In the genomic region with DNA sequence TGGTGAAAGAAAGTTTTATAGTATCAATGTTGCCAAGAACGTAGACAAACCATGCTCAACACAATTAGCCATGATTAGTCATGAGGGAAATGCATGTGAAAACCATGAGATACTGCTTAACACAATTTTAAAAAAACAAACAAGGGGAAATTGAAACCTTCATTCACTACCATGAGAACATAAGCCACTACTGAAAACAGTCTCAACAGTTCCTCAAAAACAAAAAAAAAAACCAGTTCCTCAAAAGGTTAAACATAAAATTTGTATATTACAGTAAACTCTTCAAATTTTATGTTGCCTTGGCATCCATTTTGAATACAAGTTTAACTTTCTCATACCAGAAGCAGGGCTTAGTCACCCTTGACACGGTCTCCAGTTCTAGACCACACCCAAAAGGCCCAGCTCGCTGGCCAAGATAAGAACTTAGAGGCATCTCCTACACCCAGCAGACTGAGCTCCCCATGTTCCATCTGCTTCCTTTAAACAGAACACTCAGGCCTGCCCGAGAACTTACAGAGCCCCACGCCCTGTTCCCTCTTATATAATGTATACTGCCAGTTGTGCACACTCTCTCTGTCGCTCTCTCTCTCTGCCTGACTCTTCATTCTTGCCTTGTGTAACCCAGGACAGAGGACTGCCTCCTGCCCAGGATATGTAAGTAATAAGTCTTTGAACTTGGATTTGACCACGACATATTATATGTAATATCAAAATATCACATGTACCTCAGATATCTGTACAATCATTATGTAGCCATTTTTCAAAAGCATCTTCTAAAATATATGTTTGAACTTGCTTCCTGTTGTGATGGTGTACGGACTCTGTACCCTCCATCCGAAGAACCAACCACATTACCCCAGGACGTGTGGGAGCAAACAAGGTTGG, we compare ENCODE assay signal across 8 cellular contexts.
DNase-seq lines count a peak whose midpoint lies in the region; ATAC-seq and TF ChIP-seq lines count a peak whose summit lies in the region.

No MANE protein-coding gene starts in this region.

- peaks cover 100% of the 10 kb centered on the region for H3K79me2 ChIP-seq in MM.1S (ENCODE audit: low read length)

- no peaks in the 10 kb centered on the region for H3K27me3 ChIP-seq in CD8-positive, alpha-beta memory T cell (ENCODE audit: insufficient read depth, low read length, poor library complexity, severe bottlenecking)
- H3K27me3 ChIP-seq in esophagus (ENCODE audit: control insufficient read depth in 1 of 2, insufficient read depth in 2 of 2, low read length in 2 of 2), result no peaks in the 10 kb centered on the region
- H3K27me3 ChIP-seq in MM.1S (replicated peaks; ENCODE audit: insufficient read depth, low read length), result no peaks in the 10 kb centered on the region

- H3K4me1 Mint-ChIP-seq in CD8-positive, alpha-beta memory T cell, result peaks cover 80 to 98% (median 96%) of the 10 kb centered on the region in 3 donors
- peaks cover 92% of the 10 kb centered on the region for H3K4me1 Mint-ChIP-seq in activated CD4-positive, alpha-beta T cell treated with anti-CD3 and anti-CD28 coated beads, Interleukin-2, amount 10 ng/mL, durations not matched to agents 7 days and 5 days

- WGBS in esophagus, 2 donors, result 48 to 52% methylated on average over 10 of the region's 10 CpGs

- POLR2A ChIA-PET in CD8-positive, alpha-beta memory T cell (lab: Charles Lee), result no interaction called here
- POLR2A ChIA-PET in activated CD4-positive, alpha-beta T cell treated with anti-CD3 and anti-CD28 coated beads, Interleukin-2, amount 10 ng/mL, durations not matched to agents 7 days and 5 days (lab: Charles Lee), result interaction anchor here (0.5 kb wide), 1 partner anchor 112 kb away, joined by 3 read pairs; no protein-coding TSS in a partner anchor

- no peaks in the 10 kb centered on the region for H3K9me3 ChIP-seq in CD8-positive, alpha-beta memory T cell (ENCODE audit: low read length)
- H3K9me3 ChIP-seq in esophagus (ENCODE audit: control insufficient read depth in 2 of 2, insufficient read depth in 1 of 2, low read depth in 1 of 2, low read length in 1 of 2) (no peaks in the 10 kb centered on the region), MM.1S (replicated peaks; ENCODE audit: insufficient read depth, low read length) (no peaks in the 10 kb centered on the region)

- peaks cover 66% of the 10 kb centered on the region for H3K4me1 ChIP-seq in CD8-positive, alpha-beta memory T cell (ENCODE audit: insufficient read depth, low read length)
- H3K4me1 ChIP-seq in esophagus (ENCODE audit: control insufficient read depth in 2 of 2, insufficient read depth in 2 of 2, low read length in 1 of 2), result peaks cover 5 to 26% of the 10 kb centered on the region in 2 donors
- H3K4me1 ChIP-seq in MM.1S (ENCODE audit: low read length), result peaks cover 25% of the 10 kb centered on the region

- ATAC-seq in GM21528 (IDR thresholded peaks at IDR 0.05; ENCODE audit: low FRiP score, unreplicated experiment), result peak; percentile 52

- H3K4me2 ChIP-seq in MM.1S (ENCODE audit: low read depth, low read length), result no peak overlapping the region

- no peak overlapping the region for H3K4me3 ChIP-seq in CD8-positive, alpha-beta memory T cell (ENCODE audit: low read length)
- H3K4me3 ChIP-seq in esophagus (ENCODE audit: low read depth in 1 of 2, low read length in 2 of 2), result no peak overlapping the region
- H3K4me3 ChIP-seq in MM.1S (ENCODE audit: low read length), result no peak overlapping the region

- H3K4me3 Mint-ChIP-seq in CD8-positive, alpha-beta memory T cell, result peak overlapping the region in 5 of 7 donors; percentile 0 to 63 (median 37)
- no peak overlapping the region for H3K4me3 Mint-ChIP-seq in activated CD4-positive, alpha-beta T cell treated with anti-CD3 and anti-CD28 coated beads, Interleukin-2, amount 10 ng/mL, durations not matched to agents 7 days and 5 days

- H3K36me3 ChIP-seq in CD8-positive, alpha-beta memory T cell (ENCODE audit: insufficient read depth, low read length), result no peaks in the 10 kb centered on the region
- H3K36me3 ChIP-seq in esophagus (ENCODE audit: control insufficient read depth in 2 of 2, insufficient read depth in 2 of 2, low read length in 1 of 2) (peaks cover 2 to 9% of the 10 kb centered on the region in 2 donors), MM.1S (replicated peaks; ENCODE audit: insufficient read depth, low read length) (no peaks in the 10 kb centered on the region)

- CTCF ChIA-PET in CD8-positive, alpha-beta memory T cell (lab: Charles Lee), result interaction anchor here (1.0 kb wide), 1 partner anchor 64 kb away, joined by 3 read pairs; no protein-coding TSS in a partner anchor
- CTCF ChIA-PET in activated CD4-positive, alpha-beta T cell treated with anti-CD3 and anti-CD28 coated beads, Interleukin-2, amount 10 ng/mL, durations not matched to agents 7 days and 5 days (lab: Charles Lee), result interaction anchor here (0.6 to 1.9 kb wide), 9 partner anchors 11 to 144 kb away, joined by 3 to 5 read pairs (median 3); no protein-coding TSS in a partner anchor

- H3K27ac Mint-ChIP-seq in CD8-positive, alpha-beta memory T cell, result peak overlapping the region; percentile 15 to 94 (median 72)
- H3K27ac Mint-ChIP-seq in activated CD4-positive, alpha-beta T cell treated with anti-CD3 and anti-CD28 coated beads, Interleukin-2, amount 10 ng/mL, durations not matched to agents 7 days and 5 days, result peak overlapping the region; percentile 78

- H3K27me3 Mint-ChIP-seq in CD8-positive, alpha-beta memory T cell, result no peaks in the 10 kb centered on the region
- H3K27me3 Mint-ChIP-seq in activated CD4-positive, alpha-beta T cell treated with anti-CD3 and anti-CD28 coated beads, Interleukin-2, amount 10 ng/mL, durations not matched to agents 7 days and 5 days, result no peaks in the 10 kb centered on the region

- peak overlapping the region; percentile 19 for H3K27ac ChIP-seq in CD8-positive, alpha-beta memory T cell (ENCODE audit: low read depth, low read length)
- H3K27ac ChIP-seq in esophagus (ENCODE audit: low read depth in 2 of 2, low read length in 1 of 2) (peak overlapping the region; percentile 57 to 75), MM.1S (ENCODE audit: low read length) (no peak overlapping the region)

- no peak overlapping the region for H3K9ac ChIP-seq in MM.1S (ENCODE audit: low read length)

- H3K9me2 ChIP-seq in MM.1S (replicated peaks; ENCODE audit: insufficient read depth, low read length), result no peaks in the 10 kb centered on the region

- no peaks in the 10 kb centered on the region for H3K9me3 Mint-ChIP-seq in CD8-positive, alpha-beta memory T cell
- no peaks in the 10 kb centered on the region for H3K9me3 Mint-ChIP-seq in activated CD4-positive, alpha-beta T cell treated with anti-CD3 and anti-CD28 coated beads, Interleukin-2, amount 10 ng/mL, durations not matched to agents 7 days and 5 days

- H3F3A ChIP-seq in MM.1S (ENCODE audit: insufficient read depth, low read length), result no peaks in the 10 kb centered on the region

- no peak for TF ChIP-seq CTCF in MM.1S (IDR thresholded peaks at IDR 0.05; ENCODE audit: low read length)

- H2AFZ ChIP-seq in MM.1S (ENCODE audit: low read length), result no peak overlapping the region

- H4K20me1 ChIP-seq in MM.1S (ENCODE audit: insufficient read depth, low read length), result peaks cover 46% of the 10 kb centered on the region

- peaks cover 0 to 52% (median 8%) of the 10 kb centered on the region in 3 donors for H3K36me3 Mint-ChIP-seq in CD8-positive, alpha-beta memory T cell
- peaks cover 39% of the 10 kb centered on the region for H3K36me3 Mint-ChIP-seq in activated CD4-positive, alpha-beta T cell treated with anti-CD3 and anti-CD28 coated beads, Interleukin-2, amount 10 ng/mL, durations not matched to agents 7 days and 5 days (ENCODE audit: low read depth)

- no peak for DNase-seq in CD8-positive, alpha-beta memory T cell
- peak; percentile 54 for DNase-seq in HT-29 (ENCODE audit: low spot score)
- DNase-seq in activated CD4-positive, alpha-beta T cell treated with anti-CD3 and anti-CD28 coated beads, Interleukin-2, amount 10 ng/mL, durations not matched to agents 7 days and 5 days, result peak; percentile 44
- peak; percentile 18 for DNase-seq in occipital lobe (lab: John Stamatoyannopoulos, UW)
- DNase-seq in NCI-H2029 (lab: John Stamatoyannopoulos, UW), result no peak
- no peak for DNase-seq in MM.1S

Comparison
In these comparisons a context has a peak if more than half of its experiments do, and no peak if none do; other contexts are left out.
1. DNase-seq: peak in HT-29 (single experiment), activated CD4-positive, alpha-beta T cell treated with anti-CD3 and anti-CD28 coated beads, Interleukin-2, amount 10 ng/mL, durations not matched to agents 7 days and 5 days (single experiment) and occipital lobe (single experiment); none in CD8-positive, alpha-beta memory T cell (0 of 5), NCI-H2029 (single experiment) and MM.1S (single experiment).